ENCODE assay signal across 19 cellular contexts in genomic region chr14:83260751-83261150, GRCh38.
A peak's percentile ranks its signal among the peaks of the same experiment; 100 is the strongest.
DNase-seq lines count a peak whose midpoint lies in the region; ATAC-seq and TF ChIP-seq lines count a peak whose summit lies in the region.
"Had no signal": no experiment of that assay in that cellular context is flagged by ENCODE, and none has a peak within 500 bp of the region (broad histone marks: within the 10 kb centered on the region; RNA-seq: fewer than 3 reads in every experiment).

No MANE protein-coding gene starts in this region.

- H3K4me3 Mint-ChIP-seq in naive thymus-derived CD4-positive, alpha-beta T cell = no peak overlapping the region
- H3K4me3 Mint-ChIP-seq: CD4-positive, alpha-beta T cell had no signal

- no peak overlapping the region for H3K9ac ChIP-seq in IMR-90 (ENCODE audit: low read depth, low read length)

- no peak for TF ChIP-seq POLR2A in IMR-90 (IDR thresholded peaks at IDR 0.05; ENCODE audit: low read depth, low read length)

- H2AK9ac ChIP-seq in IMR-90 (replicated peaks; ENCODE audit: low read depth, low read length, poor library complexity) = no peak overlapping the region

- peaks cover 0 to 27% (median 8%) of the 10 kb centered on the region in 11 donors for H3K9me3 Mint-ChIP-seq in naive thymus-derived CD4-positive, alpha-beta T cell

- H2BK5ac ChIP-seq in IMR-90 (ENCODE audit: low read depth, low read length, poor library complexity, severe bottlenecking) = no peak overlapping the region

- ATAC-seq in IMR-90 (ENCODE audit: low read depth) = no peak
- peak; percentile 60 for ATAC-seq in naive thymus-derived CD4-positive, alpha-beta T cell
- no peak for ATAC-seq in HG02571 (IDR thresholded peaks at IDR 0.05; ENCODE audit: unreplicated experiment)
- ATAC-seq: HepG2 had no signal

- H4K8ac ChIP-seq in IMR-90 (ENCODE audit: low read depth in 2 of 2, low read length in 2 of 2) = no peak overlapping the region

- H2AFZ ChIP-seq in IMR-90 (replicated peaks; ENCODE audit: low read length, poor library complexity) = no peak overlapping the region

- no peak overlapping the region for H3K27ac ChIP-seq in IMR-90 (ENCODE audit: insufficient read depth, low read length)
- H3K27ac ChIP-seq in naive thymus-derived CD4-positive, alpha-beta T cell (ENCODE audit: low read depth, low read length) = no peak overlapping the region
- H3K27ac ChIP-seq: Peyer's patch had no signal

- no peak overlapping the region for H3K23ac ChIP-seq in IMR-90 (ENCODE audit: low read depth, low read length)

- H2BK20ac ChIP-seq in IMR-90 (ENCODE audit: low read depth, low read length) = no peak overlapping the region

- no peaks in the 10 kb centered on the region for H3K36me3 ChIP-seq in IMR-90 (ENCODE audit: control insufficient read depth, insufficient read depth, low read length)
- no peaks in the 10 kb centered on the region for H3K36me3 ChIP-seq in naive thymus-derived CD4-positive, alpha-beta T cell (ENCODE audit: control insufficient read depth in 2 of 3, insufficient read depth in 3 of 3, low read length in 3 of 3)
- H3K36me3 ChIP-seq: Peyer's patch had no signal

- H3K56ac ChIP-seq in IMR-90 (ENCODE audit: extremely low read depth, insufficient read depth, low read length) = no peak overlapping the region

- no peaks in the 10 kb centered on the region for H3K27me3 Mint-ChIP-seq in naive thymus-derived CD4-positive, alpha-beta T cell
- H3K27me3 Mint-ChIP-seq: CD4-positive, alpha-beta T cell had no signal

- CTCF ChIA-PET in IMR-90 (lab: Yijun Ruan, JAX) = no interaction called here
- CTCF ChIA-PET in naive thymus-derived CD4-positive, alpha-beta T cell (lab: Charles Lee) = no interaction called here

- H3K4ac ChIP-seq in IMR-90 (ENCODE audit: low read depth, low read length) = no peak overlapping the region

- H2AK5ac ChIP-seq in IMR-90 (ENCODE audit: low read depth, low read length) = no peak overlapping the region

- H3K27me3 ChIP-seq in IMR-90 (ENCODE audit: control insufficient read depth, insufficient read depth, low read length) = no peaks in the 10 kb centered on the region
- no peaks in the 10 kb centered on the region for H3K27me3 ChIP-seq in naive thymus-derived CD4-positive, alpha-beta T cell (ENCODE audit: control insufficient read depth in 2 of 2, insufficient read depth in 2 of 2, low read length in 2 of 2)
- H3K27me3 ChIP-seq: Peyer's patch had no signal

- TF ChIP-seq CTCF in IMR-90 (conservative IDR thresholded peaks at IDR 0.05; ENCODE audit: low read depth, low read length) (no peak), GM10266 (IDR thresholded peaks at IDR 0.05; ENCODE audit: control insufficient read depth, insufficient read depth, low read depth, missing control alignments) (no peak)

- no peak for TF ChIP-seq RAD21 in IMR-90 (IDR thresholded peaks at IDR 0.05; ENCODE audit: low read length)

- no peak overlapping the region for H3K27ac Mint-ChIP-seq in naive thymus-derived CD4-positive, alpha-beta T cell
- H3K27ac Mint-ChIP-seq: CD4-positive, alpha-beta T cell had no signal

- WGBS in IMR-90 (ENCODE audit: extremely low coverage in 2 of 2, insufficient read length in 1 of 2), 2 experiments = no CpG with 5 or more reads among the region's 3 CpGs

- no peak overlapping the region for H4K91ac ChIP-seq in IMR-90 (ENCODE audit: insufficient read depth, low read depth, low read length)

- no peak overlapping the region for H4K5ac ChIP-seq in IMR-90 (ENCODE audit: low read depth, low read length)

- H3K79me1 ChIP-seq in IMR-90 (ENCODE audit: low read depth in 1 of 2, low read length in 2 of 2) = no peaks in the 10 kb centered on the region

- DNase-seq in IMR-90 (peak; percentile 71), NOMO-1 treated with dmso at 0.1 percent for 144 hours (lab: John Stamatoyannopoulos, UW; ENCODE audit: unreplicated experiment) (peak; percentile 46), amniotic epithelial cell (ENCODE audit: low read depth) (peak; percentile 16), GM10266 (ENCODE audit: extremely low spot score) (no peak)
- no peak for DNase-seq in naive thymus-derived CD4-positive, alpha-beta T cell
- no peak for DNase-seq in stimulated activated CD4-positive, alpha-beta T cell treated with anti-CD3 and anti-CD28 coated beads, Interleukin-4, amount 100 ng/mL, for 24 hours
- no peak for DNase-seq in effector CD4-positive, alpha-beta T cell
- DNase-seq: CD4-positive, alpha-beta T cell; DMS79; Karpas-422; NCI-H1048; NCI-H1694; NCI-H345; NCI-H69; NK-92 treated with Interleukin-12 subunit alpha and Interleukin-12 subunit beta, amount 100 ng/mL, for 24 hours; Peyer's patch; SHP77 treated with DMSO at 0.1 percent for 48 hours had no signal

- H3K36me3 Mint-ChIP-seq in naive thymus-derived CD4-positive, alpha-beta T cell = no peaks in the 10 kb centered on the region

- dilution Hi-C loops in IMR-90 (cut with HindIII; ENCODE audit: low sequenced_read_pairs, unreplicated experiment) = no loop called here

- H3K9me1 ChIP-seq in IMR-90 (ENCODE audit: insufficient read depth, low read length) = no peaks in the 10 kb centered on the region

- no peaks in the 10 kb centered on the region for H4K20me1 ChIP-seq in IMR-90 (ENCODE audit: insufficient read depth, low read length)

- POLR2A ChIA-PET in IMR-90 (lab: Charles Lee; ENCODE audit: unreplicated experiment) = no interaction called here
- POLR2A ChIA-PET in naive thymus-derived CD4-positive, alpha-beta T cell (lab: Charles Lee) = no interaction called here

- H3K4me1 Mint-ChIP-seq in naive thymus-derived CD4-positive, alpha-beta T cell = no peaks in the 10 kb centered on the region

- in situ Hi-C loops in IMR-90 (cut with MboI; ENCODE audit: low sequenced_read_pairs) = no loop called here

- H3K18ac ChIP-seq in IMR-90 (ENCODE audit: low read depth, low read length) = no peak overlapping the region

- no peaks in the 10 kb centered on the region for H3K9me3 ChIP-seq in IMR-90 (ENCODE audit: control insufficient read depth, insufficient read depth, low read length)
- no peaks in the 10 kb centered on the region for H3K9me3 ChIP-seq in naive thymus-derived CD4-positive, alpha-beta T cell (ENCODE audit: control insufficient read depth in 2 of 3, low read length in 3 of 3)
- H3K9me3 ChIP-seq: Peyer's patch had no signal

- H3K14ac ChIP-seq in IMR-90 (replicated peaks; ENCODE audit: low read depth, low read length) = no peak overlapping the region

- no peak overlapping the region for H2BK120ac ChIP-seq in IMR-90 (ENCODE audit: low read depth, low read length)

- intact Hi-C loops in IMR-90 (cut with micrococcal nuclease) = no loop called here
- intact Hi-C loops in naive thymus-derived CD4-positive, alpha-beta T cell (cut with micrococcal nuclease) = no loop called here

- no peaks in the 10 kb centered on the region for H3K4me1 ChIP-seq in IMR-90 (ENCODE audit: control insufficient read depth, insufficient read depth, low read length)
- H3K4me1 ChIP-seq in naive thymus-derived CD4-positive, alpha-beta T cell (ENCODE audit: control insufficient read depth in 2 of 2, insufficient read depth in 2 of 2, low read length in 2 of 2) = no peaks in the 10 kb centered on the region
- H3K4me1 ChIP-seq: Peyer's patch had no signal

- H2BK15ac ChIP-seq in IMR-90 (ENCODE audit: low read depth, low read length) = no peak overlapping the region

- H3K4me2 ChIP-seq in IMR-90 (ENCODE audit: low read depth, low read length) = no peak overlapping the region

- no peak overlapping the region for H3K4me3 ChIP-seq in IMR-90 (ENCODE audit: insufficient read depth, low read depth, low read length)
- no peak overlapping the region for H3K4me3 ChIP-seq in naive thymus-derived CD4-positive, alpha-beta T cell (ENCODE audit: low read length)
- H3K4me3 ChIP-seq: Peyer's patch had no signal

- BruUV-seq in IMR-90 (replicated peaks; lab: Mats Ljungman, UMichigan) = no TSS peak

TF ChIP-seq in IMR-90, 13 proteins besides CTCF, POLR2A, EP300 and RAD21:
- TF ChIP-seq CHD1 (IDR thresholded peaks at IDR 0.05; ENCODE audit: low read depth, low read length) (no peak), ELK1 (IDR thresholded peaks at IDR 0.05; ENCODE audit: borderline replicate concordance, low read depth, low read length) (no peak), USF2 (IDR thresholded peaks at IDR 0.05; ENCODE audit: low read depth, low read length) (no peak), CEBPB (IDR thresholded peaks at IDR 0.05; ENCODE audit: low read depth, low read length) (no peak), FOS (IDR thresholded peaks at IDR 0.05; ENCODE audit: low read depth, low read length) (no peak), RCOR1 (IDR thresholded peaks at IDR 0.05; ENCODE audit: insufficient replicate concordance, low read length) (no peak), SMC3 (IDR thresholded peaks at IDR 0.05; ENCODE audit: low read depth, low read length) (no peak), MXI1 (IDR thresholded peaks at IDR 0.05; ENCODE audit: borderline replicate concordance, low read depth, low read length) (no peak), BHLHE40 (IDR thresholded peaks at IDR 0.05; ENCODE audit: low read depth, low read length) (no peak), MAZ (IDR thresholded peaks at IDR 0.05; ENCODE audit: borderline replicate concordance, low read depth, low read length) (no peak), MAFK (IDR thresholded peaks at IDR 0.05; ENCODE audit: low read depth, low read length) (no peak), NFE2L2 (IDR thresholded peaks at IDR 0.05; ENCODE audit: low read depth, low read length) (no peak), RFX5 (IDR thresholded peaks at IDR 0.05; ENCODE audit: low read depth, low read length) (no peak)
TF ChIP-seq in IMR-90: peak in this region for 0.

Comparison
In these comparisons a context has a peak if more than half of its experiments do, and no peak if none do; other contexts are left out.
1. DNase-seq: peak in IMR-90 (single experiment), NOMO-1 treated with dmso at 0.1 percent for 144 hours (single experiment) and amniotic epithelial cell (single experiment); none in naive thymus-derived CD4-positive, alpha-beta T cell (0 of 9), GM10266 (single experiment), stimulated activated CD4-positive, alpha-beta T cell treated with anti-CD3 and anti-CD28 coated beads, Interleukin-4, amount 100 ng/mL, for 24 hours (single experiment) and effector CD4-positive, alpha-beta T cell (single experiment).